Comparison of ENCODE assay signal across 10 cellular contexts in the genomic region with DNA sequence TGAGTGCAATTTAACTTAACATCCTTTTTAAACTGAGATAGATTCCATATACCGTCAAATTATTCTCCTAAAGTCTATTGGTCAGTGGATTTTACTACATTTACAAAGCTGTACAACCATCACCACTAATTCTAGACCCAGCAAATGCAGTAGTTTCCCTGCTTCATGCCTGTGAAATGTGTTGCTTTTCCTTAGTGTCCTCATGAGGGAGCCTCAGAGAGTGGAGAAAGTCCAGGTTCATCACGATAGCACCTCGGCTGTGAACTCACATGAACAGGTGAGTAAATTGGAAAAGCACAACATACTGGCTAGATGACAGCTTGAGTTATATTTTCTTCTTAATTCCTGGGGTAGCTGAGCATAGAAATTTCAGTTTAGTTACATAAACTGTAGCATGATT.
"Had no signal": no experiment of that assay in that cellular context is flagged by ENCODE, and none has a peak within 500 bp of the region (broad histone marks: within the 10 kb centered on the region; RNA-seq: fewer than 3 reads in every experiment).

No MANE protein-coding gene starts in this region.

- ATAC-seq: natural killer cell treated with Interleukin-12 subunit alpha and Interleukin-12 subunit beta and Interleukin-15 and Interleukin-18, amount 100 ng/mL, for 72 hours; stimulated activated memory B cell treated with anti-CD40 and anti-IgM and Interleukin-4, amounts not matched to agents 10 μg/mL and 1 μg/mL and 100 μg/mL, for 72 hours had no signal

- H3K27ac Mint-ChIP-seq: natural killer cell treated with Interleukin-12 subunit alpha and Interleukin-12 subunit beta and Interleukin-15 and Interleukin-18, amount 100 ng/mL, for 72 hours; stimulated activated memory B cell treated with anti-CD40 and anti-IgM and Interleukin-4, amounts not matched to agents 10 μg/mL and 1 μg/mL and 100 μg/mL, for 72 hours had no signal

- DNase-seq: activated CD4-positive, alpha-beta T cell treated with anti-CD3 and anti-CD28 coated beads, Interleukin-2, amount 50 U/mL, for 48 hours; activated CD4-positive, CD25-positive, alpha-beta regulatory T cell treated with anti-CD3 and anti-CD28 coated beads, Interleukin-2, amount 50 U/mL, for 72 hours; activated naive CD4-positive, alpha-beta T cell treated with anti-CD3 and anti-CD28 coated beads, Interleukin-2, amount 50 U/mL, for 16 hours; colonic mucosa; esophagus squamous epithelium; hippocampal formation; stimulated activated CD4-positive, alpha-beta T cell treated with anti-CD3 and anti-CD28 coated beads, Interleukin-2, amount 100 ng/mL, for 48 hours; T-helper 9 cell had no signal

- H3K27me3 Mint-ChIP-seq: natural killer cell treated with Interleukin-12 subunit alpha and Interleukin-12 subunit beta and Interleukin-15 and Interleukin-18, amount 100 ng/mL, for 72 hours; stimulated activated memory B cell treated with anti-CD40 and anti-IgM and Interleukin-4, amounts not matched to agents 10 μg/mL and 1 μg/mL and 100 μg/mL, for 72 hours had no signal

- H3K4me3 Mint-ChIP-seq: natural killer cell treated with Interleukin-12 subunit alpha and Interleukin-12 subunit beta and Interleukin-15 and Interleukin-18, amount 100 ng/mL, for 72 hours; stimulated activated memory B cell treated with anti-CD40 and anti-IgM and Interleukin-4, amounts not matched to agents 10 μg/mL and 1 μg/mL and 100 μg/mL, for 72 hours had no signal

- H3K4me1 Mint-ChIP-seq: stimulated activated memory B cell treated with anti-CD40 and anti-IgM and Interleukin-4, amounts not matched to agents 10 μg/mL and 1 μg/mL and 100 μg/mL, for 72 hours had no signal

- H3K36me3 Mint-ChIP-seq: natural killer cell treated with Interleukin-12 subunit alpha and Interleukin-12 subunit beta and Interleukin-15 and Interleukin-18, amount 100 ng/mL, for 72 hours; stimulated activated memory B cell treated with anti-CD40 and anti-IgM and Interleukin-4, amounts not matched to agents 10 μg/mL and 1 μg/mL and 100 μg/mL, for 72 hours had no signal

- H3K9me3 Mint-ChIP-seq: stimulated activated memory B cell treated with anti-CD40 and anti-IgM and Interleukin-4, amounts not matched to agents 10 μg/mL and 1 μg/mL and 100 μg/mL, for 72 hours had no signal
